In the genomic region with DNA sequence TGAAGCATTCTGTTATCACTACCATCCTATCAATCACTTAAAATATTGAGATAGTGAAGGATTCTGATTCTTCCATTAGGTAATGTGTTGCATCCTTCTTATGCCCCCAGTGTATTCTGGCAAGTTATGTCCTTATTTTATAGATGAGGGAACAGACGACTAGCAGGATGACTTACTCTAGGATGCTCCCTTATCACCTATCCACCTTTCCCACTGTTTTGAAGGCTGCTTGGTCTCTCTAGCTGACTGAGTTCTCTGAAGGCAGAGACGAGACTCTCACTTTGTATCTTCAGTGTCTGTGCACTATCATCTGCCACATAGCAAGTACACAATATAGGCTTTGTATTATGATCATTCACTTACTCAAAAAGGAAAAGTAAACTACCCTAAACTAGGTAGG, we compare ENCODE assay signal across 26 cellular contexts. TPM values are rescaled to one million over a fixed set of nuclear protein-coding genes. Genes with fewer than 3 reads are reported as not detected.
DNase-seq lines count a peak whose midpoint lies in the region; ATAC-seq and TF ChIP-seq lines count a peak whose summit lies in the region.
"Had no signal": no experiment of that assay in that cellular context is flagged by ENCODE, and none has a peak within 500 bp of the region (broad histone marks: within the 10 kb centered on the region; RNA-seq: fewer than 3 reads in every experiment).

No MANE protein-coding gene starts in this region.

- H3K9me3 Mint-ChIP-seq in endodermal cell = no peaks in the 10 kb centered on the region
- H3K9me3 Mint-ChIP-seq: activated CD4-positive, alpha-beta T cell treated with anti-CD3 and anti-CD28 coated beads, Interleukin-2, amount 10 ng/mL, durations not matched to agents 24 days and 14 days; natural killer cell treated with Interleukin-12 subunit alpha and Interleukin-12 subunit beta and Interleukin-15 and Interleukin-18, amount 100 ng/mL, for 72 hours had no signal

- no peak overlapping the region for H3K9ac ChIP-seq in endodermal cell (ENCODE audit: extremely low read depth, low read length, poor library complexity, severe bottlenecking)

- H3K36me3 Mint-ChIP-seq in endodermal cell (ENCODE audit: low read depth) = peaks cover 79% of the 10 kb centered on the region

- WGBS in endodermal cell (ENCODE audit: insufficient coverage in 1 of 2, insufficient read length in 1 of 2), 2 experiments = 90 to 100% methylated on average over 2 of the region's 2 CpGs

- H3K9me3 ChIP-seq in left ventricle myocardium inferior (replicated peaks) (no peaks in the 10 kb centered on the region), endodermal cell (ENCODE audit: control insufficient read depth, low read length) (no peaks in the 10 kb centered on the region), upper lobe of right lung (no peaks in the 10 kb centered on the region)
- H3K9me3 ChIP-seq: BE2C, transverse colon had no signal

- ATAC-seq in Right ventricle myocardium superior (ENCODE audit: poor library complexity) = no peak
- no peak for ATAC-seq in upper lobe of right lung
- ATAC-seq: natural killer cell treated with Interleukin-12 subunit alpha and Interleukin-12 subunit beta and Interleukin-15 and Interleukin-18, amount 100 ng/mL, for 72 hours had no signal

- H3K27ac Mint-ChIP-seq in endodermal cell = peak overlapping the region; percentile 44
- H3K27ac Mint-ChIP-seq: activated CD4-positive, alpha-beta T cell treated with anti-CD3 and anti-CD28 coated beads, Interleukin-2, amount 10 ng/mL, durations not matched to agents 24 days and 14 days; natural killer cell treated with Interleukin-12 subunit alpha and Interleukin-12 subunit beta and Interleukin-15 and Interleukin-18, amount 100 ng/mL, for 72 hours had no signal

- intact Hi-C loops in left ventricle myocardium inferior (cut with micrococcal nuclease) = no loop called here
- intact Hi-C loops in Right ventricle myocardium superior (cut with DNase I) = no loop called here
- intact Hi-C loops in upper lobe of right lung (cut with DNase I) = no loop called here

- peak overlapping the region; percentile 100 for H3K4me3 Mint-ChIP-seq in endodermal cell
- H3K4me3 Mint-ChIP-seq: natural killer cell treated with Interleukin-12 subunit alpha and Interleukin-12 subunit beta and Interleukin-15 and Interleukin-18, amount 100 ng/mL, for 72 hours had no signal

- H3K4me1 Mint-ChIP-seq in endodermal cell = peaks cover 58% of the 10 kb centered on the region

- H3K4me3 ChIP-seq in left ventricle myocardium inferior (peak overlapping the region; percentile 96), endodermal cell (ENCODE audit: low read length) (peak overlapping the region; percentile 97), upper lobe of right lung (peak overlapping the region; percentile 94)

- TF ChIP-seq CTCF in left ventricle myocardium inferior (IDR thresholded peaks at IDR 0.05; ENCODE audit: borderline replicate concordance) (no peak), endodermal cell (conservative IDR thresholded peaks at IDR 0.05) (no peak), upper lobe of right lung (IDR thresholded peaks at IDR 0.05) (no peak)

- H3K36me3 ChIP-seq in left ventricle myocardium inferior (peaks cover 62% of the 10 kb centered on the region), endodermal cell (ENCODE audit: control insufficient read depth, insufficient read depth, low read length) (peaks cover 77% of the 10 kb centered on the region), upper lobe of right lung (peaks cover 73% of the 10 kb centered on the region)

- H3K27me3 Mint-ChIP-seq in endodermal cell (ENCODE audit: insufficient read depth) = no peaks in the 10 kb centered on the region
- H3K27me3 Mint-ChIP-seq: natural killer cell treated with Interleukin-12 subunit alpha and Interleukin-12 subunit beta and Interleukin-15 and Interleukin-18, amount 100 ng/mL, for 72 hours had no signal

- DNase-seq in left ventricle myocardium inferior = no peak
- no peak for DNase-seq in Right ventricle myocardium superior
- DNase-seq in endodermal cell = no peak
- peak; percentile 42 for DNase-seq in pons (ENCODE audit: low spot score)
- DNase-seq in upper lobe of right lung = no peak
- DNase-seq in DMS 273 (lab: John Stamatoyannopoulos, UW; ENCODE audit: unreplicated experiment) = no peak
- DNase-seq in mucosa of gallbladder (ENCODE audit: low spot score) = no peak
- DNase-seq in NOMO-1 (lab: John Stamatoyannopoulos, UW; ENCODE audit: unreplicated experiment in 2 of 2) = no peak
- DNase-seq: activated CD4-positive, alpha-beta T cell treated with anti-CD3 and anti-CD28 coated beads, Interleukin-2, amount 10 ng/mL, durations not matched to agents 24 days and 14 days; activated CD8-positive, alpha-beta memory T cell treated with anti-CD3 and anti-CD28 coated beads, Interleukin-2, amount 50 U/mL, for 4 hours; activated gamma-delta T cell treated with Interleukin-2 at 50 U/mL for 16 hours; anterior cingulate cortex; BE2C; GF-D8; NCI-H1417; NCI-H524 treated with DMSO at 0.1 percent for 48 hours; SHP77 treated with DMSO at 0.1 percent for 48 hours; stimulated activated CD4-positive, alpha-beta T cell treated with anti-CD3 and anti-CD28 coated beads, Interleukin-15, amount 100 ng/mL, for 24 hours; transverse colon had no signal

- H3K4me1 ChIP-seq in left ventricle myocardium inferior (peaks cover 95% of the 10 kb centered on the region), endodermal cell (ENCODE audit: control insufficient read depth, insufficient read depth, low read length) (peaks cover 10% of the 10 kb centered on the region), upper lobe of right lung (peaks cover 35% of the 10 kb centered on the region)

- H3K27ac ChIP-seq in left ventricle myocardium inferior (replicated peaks) (peak overlapping the region; percentile 97), endodermal cell (ENCODE audit: low read depth, low read length) (no peak overlapping the region), upper lobe of right lung (peak overlapping the region; percentile 99)

- H3K27me3 ChIP-seq in left ventricle myocardium inferior (ENCODE audit: low read depth) (no peaks in the 10 kb centered on the region), endodermal cell (ENCODE audit: control insufficient read depth, insufficient read depth, low read length, poor library complexity, severe bottlenecking) (no peaks in the 10 kb centered on the region), upper lobe of right lung (no peaks in the 10 kb centered on the region)
- H3K27me3 ChIP-seq: BE2C, transverse colon had no signal

RNA-seq across cellular contexts. Expression of a gene that starts 4.0 kb away (rescaled TPM):
- total RNA-seq in left ventricle myocardium inferior = 368 TPM
- total RNA-seq in Right ventricle myocardium superior = 384 TPM
- 100 to 1,000 TPM; 529 to 553 TPM for total RNA-seq in endodermal cell
- 291 TPM for polyA plus RNA-seq in endodermal cell (2013, experiment 1 of 2)
- polyA plus RNA-seq in endodermal cell (2013, experiment 2 of 2) = 248 TPM
- total RNA-seq in upper lobe of right lung = 1,001 TPM
- total RNA-seq in mucosa of gallbladder = 356 TPM

RNA-seq across cellular contexts. Expression of a gene that starts 12.9 kb away (rescaled TPM):
- total RNA-seq in left ventricle myocardium inferior (not detected), Right ventricle myocardium superior (not detected), endodermal cell (not detected), upper lobe of right lung (not detected), mucosa of gallbladder (not detected)
- polyA plus RNA-seq in endodermal cell (2013, experiment 1 of 2) = not detected
- polyA plus RNA-seq in endodermal cell (2013, experiment 2 of 2) = not detected
- total RNA-seq: A172; activated CD4-positive, alpha-beta T cell treated with anti-CD3 and anti-CD28 coated beads, Interleukin-2, amount 10 ng/mL, durations not matched to agents 24 days and 14 days; chondrocyte; H4; LHCN-M2; lung microvascular endothelial cell; natural killer cell treated with Interleukin-12 subunit alpha and Interleukin-12 subunit beta and Interleukin-15 and Interleukin-18, amount 100 ng/mL, for 72 hours; transverse colon had no signal
- polyA plus RNA-seq: keratinocyte had no signal
